ENCODE assay signal across 8 cellular contexts in genomic region chr2:148645925-148646559, GRCh38. TPM values are rescaled to one million over a fixed set of nuclear protein-coding genes. Genes with fewer than 3 reads are reported as not detected.
DNase-seq lines count a peak whose midpoint lies in the region; ATAC-seq and TF ChIP-seq lines count a peak whose summit lies in the region.

No MANE protein-coding gene starts in this region.

- DNase-seq in GM12864 (ENCODE audit: low read depth) (peak; percentile 78), MV-4-11 (lab: John Stamatoyannopoulos, UW) (peak; percentile 89), astrocyte of the hippocampus (ENCODE audit: low read depth, low spot score) (peak; percentile 90), hippocampal formation (lab: John Stamatoyannopoulos, UW) (peak; percentile 29 to 68), gastrocnemius medialis (peak; percentile 11 to 27), GOT3 (lab: John Stamatoyannopoulos, UW) (no peak)

- no peaks in the 10 kb centered on the region for H3K9me2 ChIP-seq in SU-DHL-6 (replicated peaks; ENCODE audit: insufficient read depth, low read length)

- peaks cover 57% of the 10 kb centered on the region for H3K79me2 ChIP-seq in SU-DHL-6 (ENCODE audit: insufficient read depth, low read length)

- in situ Hi-C loops in gastrocnemius medialis (cut with MboI; ENCODE audit: low sequenced_read_pairs in 4 of 4), result no loop called here

- TF ChIP-seq CTCF in GM12864 (IDR thresholded peaks at IDR 0.05; ENCODE audit: low read depth, low read length, missing control alignments) (no peak), SU-DHL-6 (IDR thresholded peaks at IDR 0.05; ENCODE audit: insufficient read depth, low read length, poor library complexity, severe bottlenecking) (no peak), gastrocnemius medialis (IDR thresholded peaks at IDR 0.05 in 4 of 5, conservative IDR thresholded peaks at IDR 0.05 in 1 of 5) (no peak)

- H3K27me3 ChIP-seq in SU-DHL-6 (ENCODE audit: low read length) (no peaks in the 10 kb centered on the region), gastrocnemius medialis (no peaks in the 10 kb centered on the region)

- H4K20me1 ChIP-seq in SU-DHL-6 (ENCODE audit: low read depth, low read length), result peaks cover 35% of the 10 kb centered on the region

- ATAC-seq in HG02571 (IDR thresholded peaks at IDR 0.05; ENCODE audit: unreplicated experiment), result peak; percentile 35
- ATAC-seq in gastrocnemius medialis, result peak; percentile 34 to 35

- no peaks in the 10 kb centered on the region for H3K9me3 ChIP-seq in SU-DHL-6 (ENCODE audit: insufficient read depth, low read length)
- H3K9me3 ChIP-seq in gastrocnemius medialis, result no peaks in the 10 kb centered on the region

- peak overlapping the region; percentile 69 for H3K4me3 ChIP-seq in GM12864 (ENCODE audit: low read depth, low read length)
- peak overlapping the region; percentile 72 for H3K4me3 ChIP-seq in SU-DHL-6 (ENCODE audit: insufficient read depth, low read length, poor library complexity, severe bottlenecking)
- peak overlapping the region; percentile 80 to 90 (median 88) for H3K4me3 ChIP-seq in gastrocnemius medialis

- peak overlapping the region; percentile 14; the same call in 1 of the 2 replicates for H3K27ac ChIP-seq in SU-DHL-6 (ENCODE audit: low read depth, low read length)
- peak overlapping the region; percentile 97 to 100 (median 98) for H3K27ac ChIP-seq in gastrocnemius medialis

- no peaks in the 10 kb centered on the region; the same call in 1 of the 2 replicates for H3K36me3 ChIP-seq in SU-DHL-6 (ENCODE audit: low read length)
- H3K36me3 ChIP-seq in gastrocnemius medialis, result no peaks in the 10 kb centered on the region

- H3K9ac ChIP-seq in SU-DHL-6 (ENCODE audit: low read length), result peak overlapping the region; percentile 75

- H3K4me2 ChIP-seq in SU-DHL-6 (ENCODE audit: low read depth, low read length, poor library complexity, severe bottlenecking), result peak overlapping the region; percentile 66

- H3F3A ChIP-seq in SU-DHL-6 (ENCODE audit: insufficient read depth), result peaks cover 4% of the 10 kb centered on the region; the same call in 1 of the 2 replicates

- intact Hi-C loops in gastrocnemius medialis (cut with DNase I; ENCODE audit: low total_unique reads), result loop anchor here (2.0 to 10.0 kb wide), 5 partner anchors 75 to 939 kb away; partner anchors contain the start of genes MBD5, MMADHC and ORC4

- peaks cover 43 to 50% of the 10 kb centered on the region in 2 donors for H3K4me1 ChIP-seq in gastrocnemius medialis

- H2AFZ ChIP-seq in SU-DHL-6 (ENCODE audit: low read depth, low read length, severe bottlenecking), result no peak overlapping the region

- no peak for TF ChIP-seq POLR2A in gastrocnemius medialis (IDR thresholded peaks at IDR 0.05)

RNA-seq across cellular contexts. Expression of gene EPC2, which starts 1.5 kb away (rescaled TPM):
- 10 to 100 TPM; 13.1 to 21.8 (median 14.6) TPM for total RNA-seq in gastrocnemius medialis
